8 cellular contexts compared by ENCODE assay signal in genomic region chr7:78020131-78020873, GRCh38.
DNase-seq lines count a peak whose midpoint lies in the region; ATAC-seq, FAIRE-seq and TF ChIP-seq lines count a peak whose summit lies in the region.

No MANE protein-coding gene starts in this region.

- no peaks in the 10 kb centered on the region for H3K27me3 ChIP-seq in kidney epithelial cell (ENCODE audit: control insufficient read depth, insufficient read depth, low read length)

- DNase-seq in AG08396 (ENCODE audit: low spot score), result peak; percentile 88
- no peak for DNase-seq in GM12892 (ENCODE audit: insufficient read length)
- DNase-seq in NCI-H146 treated with DMSO at 0.1 percent for 48 hours (lab: John Stamatoyannopoulos, UW; ENCODE audit: unreplicated experiment), result peak; percentile 60
- DNase-seq in T-helper 1 cell, result peak in 3 of 5 donors; percentile 6 to 48 (median 17)
- peak; percentile 91 for DNase-seq in choroid plexus epithelial cell (ENCODE audit: low read depth)
- DNase-seq in kidney epithelial cell (ENCODE audit: low read depth), result no peak
- DNase-seq in stimulated activated CD8-positive, alpha-beta memory T cell treated with anti-CD3 and anti-CD28 coated beads, Interleukin-12 subunit alpha, Interleukin-12 subunit beta, amount 100 ng/mL, for 4 hours (ENCODE audit: low read depth), result peak; percentile 12

- no peaks in the 10 kb centered on the region for H3K36me3 ChIP-seq in kidney epithelial cell (ENCODE audit: control insufficient read depth, insufficient read depth, low read length)

- TF ChIP-seq CTCF in choroid plexus epithelial cell (conservative IDR thresholded peaks at IDR 0.05; ENCODE audit: low read depth, low read length), result peak; percentile 63
- TF ChIP-seq CTCF in kidney epithelial cell (IDR thresholded peaks at IDR 0.05; ENCODE audit: insufficient read depth, low read length, poor library complexity, severe bottlenecking), result peak; percentile 74

- peak; percentile 73 for FAIRE-seq in GM12892 (lab: Jason Lieb, UNC)

- no peak for TF ChIP-seq POLR2A in GM12892 (IDR thresholded peaks at IDR 0.05; ENCODE audit: low read depth, low read length)

- H3K4me3 ChIP-seq in choroid plexus epithelial cell (ENCODE audit: low read depth, low read length) (peak overlapping the region; percentile 70), kidney epithelial cell (ENCODE audit: low read depth, low read length) (peak overlapping the region; percentile 60)

- peak; percentile 39 for ATAC-seq in HG02870 (IDR thresholded peaks at IDR 0.05; ENCODE audit: unreplicated experiment)

Comparison
In these comparisons a context has a peak if more than half of its experiments do, and no peak if none do; other contexts are left out.
1. DNase-seq: peak in AG08396 (single experiment), NCI-H146 treated with DMSO at 0.1 percent for 48 hours (single experiment), T-helper 1 cell (3 of 5), choroid plexus epithelial cell (single experiment) and stimulated activated CD8-positive, alpha-beta memory T cell treated with anti-CD3 and anti-CD28 coated beads, Interleukin-12 subunit alpha, Interleukin-12 subunit beta, amount 100 ng/mL, for 4 hours (single experiment); none in GM12892 (single experiment) and kidney epithelial cell (single experiment).